Comparison of ENCODE assay signal across 28 cellular contexts in genomic region chr14:100915582-100915981, GRCh38. TPM values are rescaled to one million over a fixed set of nuclear protein-coding genes. Genes with fewer than 3 reads are reported as not detected.
"Had no signal": no experiment of that assay in that cellular context is flagged by ENCODE, and none has a peak within 500 bp of the region (broad histone marks: within the 10 kb centered on the region; RNA-seq: fewer than 3 reads in every experiment).

No MANE protein-coding gene starts in this region.

- ATAC-seq: effector memory CD8-positive, alpha-beta T cell; left cardiac atrium; lower lobe of right lung; natural killer cell treated with Interleukin-12 subunit alpha and Interleukin-12 subunit beta and Interleukin-15 and Interleukin-18, amount 100 ng/mL, for 72 hours; pancreas; right cardiac atrium; stimulated activated naive B cell treated with anti-CD40 and anti-IgM and Interleukin-4, amounts not matched to agents 10 μg/mL and 1 μg/mL and 100 μg/mL, for 72 hours; stimulated activated naive CD8-positive, alpha-beta T cell treated with anti-CD3 and anti-CD28 coated beads, Interleukin-15, amount 100 ng/mL, for 72 hours; upper lobe of right lung had no signal

- H3K36me3 Mint-ChIP-seq: immature natural killer cell; memory B cell; mesothelial cell of epicardium; natural killer cell treated with Interleukin-12 subunit alpha and Interleukin-12 subunit beta and Interleukin-15 and Interleukin-18, amount 100 ng/mL, for 72 hours; neural progenitor cell; stimulated activated naive B cell treated with anti-CD40 and anti-IgM and Interleukin-4, amounts not matched to agents 10 μg/mL and 1 μg/mL and 100 μg/mL, for 72 hours had no signal

- H3K4me3 Mint-ChIP-seq: dendritic cell treated with granulocyte-macrophage colony-stimulating factor and Interleukin-4, amounts not matched to agents 40 ng/mL and 50 ng/mL, for 4 days; effector memory CD8-positive, alpha-beta T cell; immature natural killer cell; memory B cell; mesothelial cell of epicardium; natural killer cell treated with Interleukin-12 subunit alpha and Interleukin-12 subunit beta and Interleukin-15 and Interleukin-18, amount 100 ng/mL, for 72 hours; neural progenitor cell; stimulated activated naive B cell treated with anti-CD40 and anti-IgM and Interleukin-4, amounts not matched to agents 10 μg/mL and 1 μg/mL and 100 μg/mL, for 72 hours; stimulated activated naive CD8-positive, alpha-beta T cell treated with anti-CD3 and anti-CD28 coated beads, Interleukin-15, amount 100 ng/mL, for 72 hours had no signal

- H3K27me3 Mint-ChIP-seq: dendritic cell treated with granulocyte-macrophage colony-stimulating factor and Interleukin-4, amounts not matched to agents 40 ng/mL and 50 ng/mL, for 4 days; memory B cell; progenitor cell of endocrine pancreas had no signal

- DNase-seq: effector memory CD8-positive, alpha-beta T cell; esophagus squamous epithelium; foreskin fibroblast; immature natural killer cell; kidney; left cardiac atrium; left ventricle myocardium inferior; lower lobe of right lung; nucleus accumbens; pancreas; right cardiac atrium; spleen; stimulated activated CD4-positive, alpha-beta T cell treated with anti-CD3 and anti-CD28 coated beads, Interleukin-15, amount 100 ng/mL, for 24 hours; stimulated activated CD4-positive, alpha-beta T cell treated with anti-CD3 and anti-CD28 coated beads, Interleukin-1b, Interleukin-23, amount 100 ng/mL, for 48 hours; stimulated activated CD4-positive, alpha-beta T cell treated with anti-CD3 and anti-CD28 coated beads, Interleukin-4, amount 100 ng/mL, for 24 hours; stimulated activated naive B cell treated with anti-CD40 and anti-IgM and Interleukin-4, amounts not matched to agents 10 μg/mL and 1 μg/mL and 100 μg/mL, for 72 hours; stimulated activated naive CD8-positive, alpha-beta T cell treated with anti-CD3 and anti-CD28 coated beads, Interleukin-15, amount 100 ng/mL, for 72 hours; testis; upper lobe of right lung had no signal

- H3K4me3 ChIP-seq: esophagus squamous epithelium, left ventricle myocardium inferior, lower lobe of right lung, neural progenitor cell, pancreas, spleen, testis, tibial nerve, upper lobe of right lung, vagina had no signal

- H3K4me1 Mint-ChIP-seq: immature natural killer cell; memory B cell; mesothelial cell of epicardium; stimulated activated naive B cell treated with anti-CD40 and anti-IgM and Interleukin-4, amounts not matched to agents 10 μg/mL and 1 μg/mL and 100 μg/mL, for 72 hours; stimulated activated naive CD8-positive, alpha-beta T cell treated with anti-CD3 and anti-CD28 coated beads, Interleukin-15, amount 100 ng/mL, for 72 hours had no signal

- H3K27ac Mint-ChIP-seq: dendritic cell treated with granulocyte-macrophage colony-stimulating factor and Interleukin-4, amounts not matched to agents 40 ng/mL and 50 ng/mL, for 4 days; effector memory CD8-positive, alpha-beta T cell; immature natural killer cell; memory B cell; mesothelial cell of epicardium; natural killer cell treated with Interleukin-12 subunit alpha and Interleukin-12 subunit beta and Interleukin-15 and Interleukin-18, amount 100 ng/mL, for 72 hours; neural progenitor cell; progenitor cell of endocrine pancreas; stimulated activated naive B cell treated with anti-CD40 and anti-IgM and Interleukin-4, amounts not matched to agents 10 μg/mL and 1 μg/mL and 100 μg/mL, for 72 hours; stimulated activated naive CD8-positive, alpha-beta T cell treated with anti-CD3 and anti-CD28 coated beads, Interleukin-15, amount 100 ng/mL, for 72 hours had no signal

- H3K9me3 Mint-ChIP-seq: dendritic cell treated with granulocyte-macrophage colony-stimulating factor and Interleukin-4, amounts not matched to agents 40 ng/mL and 50 ng/mL, for 4 days; effector memory CD8-positive, alpha-beta T cell; immature natural killer cell; mesothelial cell of epicardium; natural killer cell treated with Interleukin-12 subunit alpha and Interleukin-12 subunit beta and Interleukin-15 and Interleukin-18, amount 100 ng/mL, for 72 hours; neural progenitor cell; stimulated activated naive CD8-positive, alpha-beta T cell treated with anti-CD3 and anti-CD28 coated beads, Interleukin-15, amount 100 ng/mL, for 72 hours had no signal

RNA-seq across cellular contexts. Expression of gene RTL1, which starts 12.1 kb away (rescaled TPM):
- total RNA-seq: esophagus squamous epithelium; kidney; left cardiac atrium; left ventricle myocardium inferior; lower lobe of right lung; natural killer cell treated with Interleukin-12 subunit alpha and Interleukin-12 subunit beta and Interleukin-15 and Interleukin-18, amount 100 ng/mL, for 72 hours; right cardiac atrium; spleen; subcutaneous adipose tissue; tibial nerve; upper lobe of right lung; vagina had no signal
- polyA plus RNA-seq: immature natural killer cell had no signal
